In genomic region chr16:88706288-88706964, GRCh38 we compare ENCODE assay signal across 8 cellular contexts.
DNase-seq lines count a peak whose midpoint lies in the region; ATAC-seq lines count a peak whose summit lies in the region.

CTU2 (plus strand) TSS chr16:88706503; CDS start chr16:88706531, 28 bp downstream.
A gene with protein sequence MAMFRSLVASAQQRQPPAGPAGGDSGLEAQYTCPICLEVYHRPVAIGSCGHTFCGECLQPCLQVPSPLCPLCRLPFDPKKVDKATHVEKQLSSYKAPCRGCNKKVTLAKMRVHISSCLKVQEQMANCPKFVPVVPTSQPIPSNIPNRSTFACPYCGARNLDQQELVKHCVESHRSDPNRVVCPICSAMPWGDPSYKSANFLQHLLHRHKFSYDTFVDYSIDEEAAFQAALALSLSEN (minus strand): TSS chr16:88706408. CDS start chr16:88706325, 83 bp downstream.

- DNase-seq in SIG-M5 treated with dmso at 0.1 percent for 504 hours (lab: John Stamatoyannopoulos, UW; ENCODE audit: unreplicated experiment) (peak; percentile 77), SIG-M5 (lab: John Stamatoyannopoulos, UW) (no peak), NCI-H2227 (lab: John Stamatoyannopoulos, UW; ENCODE audit: unreplicated experiment) (peak; percentile 90), iris pigment epithelial cell (ENCODE audit: low read depth) (peak; percentile 86)
- DNase-seq in activated CD4-positive, CD25-positive, alpha-beta regulatory T cell treated with anti-CD3 and anti-CD28 coated beads, Interleukin-2, amount 50 U/mL, for 16 hours (ENCODE audit: low read depth, low spot score) = peak; percentile 84
- peak; percentile 91 for DNase-seq in central memory CD4-positive, alpha-beta T cell
- DNase-seq in stimulated activated CD4-positive, alpha-beta T cell treated with anti-CD3 and anti-CD28 coated beads, Interleukin-12 subunit alpha, Interleukin-12 subunit beta, amount 100 ng/mL, for 24 hours (ENCODE audit: low read depth in 2 of 2) = peak; percentile 87 to 91

- peak; percentile 53 for ATAC-seq in HG03025 (IDR thresholded peaks at IDR 0.05; ENCODE audit: low FRiP score, unreplicated experiment)
